In the genomic region with DNA sequence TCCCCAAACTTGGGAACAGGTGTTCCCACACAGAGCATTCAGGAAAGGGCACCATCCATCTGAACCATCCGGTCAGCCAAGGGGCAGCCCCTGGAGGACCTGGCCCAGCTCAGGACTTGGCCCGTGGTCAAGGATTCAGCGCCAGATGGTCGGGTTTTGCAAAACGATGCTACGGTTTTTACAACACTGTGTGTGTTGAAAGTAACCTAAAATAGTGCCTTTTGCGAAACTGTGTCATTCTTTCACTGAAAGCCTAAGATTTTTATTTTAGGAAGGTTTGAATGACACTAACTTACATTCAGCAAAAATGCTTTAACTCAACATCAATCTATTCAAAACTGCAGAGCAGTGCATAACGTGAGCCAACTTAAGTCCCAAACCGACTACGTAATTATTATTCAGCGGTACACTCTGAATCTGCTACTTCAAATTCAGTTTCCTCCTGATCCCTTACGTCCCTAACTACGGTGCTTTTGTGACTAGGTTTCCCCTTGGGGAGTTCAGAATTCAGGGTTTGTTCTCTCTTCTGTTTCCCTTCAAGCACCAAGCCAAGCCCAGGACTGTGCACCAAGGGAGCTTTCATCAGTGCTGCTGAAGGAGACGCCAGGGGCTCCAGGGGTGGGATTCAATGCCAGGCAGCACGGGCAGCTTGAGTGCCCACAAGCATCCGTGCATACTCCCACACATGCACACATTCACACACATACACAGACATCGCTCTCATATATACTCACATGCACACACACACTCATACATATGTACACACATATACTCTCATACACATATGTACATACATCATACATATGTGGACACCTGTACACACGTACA, we compare ENCODE assay signal across 10 cellular contexts. TPM values are rescaled to one million over a fixed set of nuclear protein-coding genes. Genes with fewer than 3 reads are reported as not detected.
A peak's percentile ranks its signal among the peaks of the same experiment; 100 is the strongest.
DNase-seq lines count a peak whose midpoint lies in the region; ATAC-seq, FAIRE-seq and TF ChIP-seq lines count a peak whose summit lies in the region.
"Had no signal": no experiment of that assay in that cellular context is flagged by ENCODE, and none has a peak within 500 bp of the region (broad histone marks: within the 10 kb centered on the region; RNA-seq: fewer than 3 reads in every experiment).

No MANE protein-coding gene starts in this region.

- intact Hi-C loops in activated T-helper 2 cell treated with anti-CD3 and anti-CD28 coated beads, Interferon-gamma antibody, Interleukin-2, Interleukin-4, amounts not matched to agents 10 μg/mL and 5 μg/mL and 100 μg/mL, durations not matched to agents 14 hours and 24 hours and 36 hours (cut with micrococcal nuclease) = no loop called here

- H3K9me3 Mint-ChIP-seq in activated T-helper 2 cell treated with anti-CD3 and anti-CD28 coated beads, Interferon-gamma antibody, Interleukin-2, Interleukin-4, amounts not matched to agents 10 μg/mL and 5 μg/mL and 100 μg/mL, durations not matched to agents 14 hours and 24 hours and 36 hours = no peaks in the 10 kb centered on the region

- TF ChIP-seq POLR2A in GM12891 (IDR thresholded peaks at IDR 0.05; ENCODE audit: low read depth, low read length) = 0 out of 2 replicates have a peak, but pooled peaks have one; percentile 14

- no peaks in the 10 kb centered on the region for H3K27me3 Mint-ChIP-seq in activated T-helper 2 cell treated with anti-CD3 and anti-CD28 coated beads, Interferon-gamma antibody, Interleukin-2, Interleukin-4, amounts not matched to agents 10 μg/mL and 5 μg/mL and 100 μg/mL, durations not matched to agents 14 hours and 24 hours and 36 hours (ENCODE audit: low read depth)

- H3K27ac Mint-ChIP-seq in activated T-helper 2 cell treated with anti-CD3 and anti-CD28 coated beads, Interferon-gamma antibody, Interleukin-2, Interleukin-4, amounts not matched to agents 10 μg/mL and 5 μg/mL and 100 μg/mL, durations not matched to agents 14 hours and 24 hours and 36 hours = no peak overlapping the region

- peaks cover 15% of the 10 kb centered on the region for H3K4me1 Mint-ChIP-seq in activated T-helper 2 cell treated with anti-CD3 and anti-CD28 coated beads, Interferon-gamma antibody, Interleukin-2, Interleukin-4, amounts not matched to agents 10 μg/mL and 5 μg/mL and 100 μg/mL, durations not matched to agents 14 hours and 24 hours and 36 hours (ENCODE audit: low read depth)

- H3K36me3 Mint-ChIP-seq in activated T-helper 2 cell treated with anti-CD3 and anti-CD28 coated beads, Interferon-gamma antibody, Interleukin-2, Interleukin-4, amounts not matched to agents 10 μg/mL and 5 μg/mL and 100 μg/mL, durations not matched to agents 14 hours and 24 hours and 36 hours (ENCODE audit: low read depth) = peaks cover 35% of the 10 kb centered on the region

- peak; percentile 13 for ATAC-seq in GM21423 (IDR thresholded peaks at IDR 0.05; ENCODE audit: unreplicated experiment)
- peak; percentile 28 for ATAC-seq in HG03432 (IDR thresholded peaks at IDR 0.05; ENCODE audit: unreplicated experiment)
- no peak for ATAC-seq in HG03520 (IDR thresholded peaks at IDR 0.05; ENCODE audit: unreplicated experiment)

- DNase-seq in GM12891 (ENCODE audit: insufficient read length, low spot score) (no peak), fibroblast of gingiva (ENCODE audit: low read depth) (peak; percentile 16), GM03348 (ENCODE audit: low spot score) (no peak)
- no peak for DNase-seq in activated T-helper 2 cell treated with anti-CD3 and anti-CD28 coated beads, Interferon-gamma antibody, Interleukin-2, Interleukin-4, amounts not matched to agents 10 μg/mL and 5 μg/mL and 100 μg/mL, durations not matched to agents 14 hours and 24 hours and 36 hours (ENCODE audit: low spot score)
- DNase-seq in stimulated activated CD4-positive, alpha-beta T cell treated with anti-CD3 and anti-CD28 coated beads, Interleukin-2, amount 100 ng/mL, for 48 hours = no peak
- DNase-seq: DMS153 had no signal

- FAIRE-seq in GM12891 (lab: Jason Lieb, UNC) = peak; percentile 74

- H3K4me3 Mint-ChIP-seq in activated T-helper 2 cell treated with anti-CD3 and anti-CD28 coated beads, Interferon-gamma antibody, Interleukin-2, Interleukin-4, amounts not matched to agents 10 μg/mL and 5 μg/mL and 100 μg/mL, durations not matched to agents 14 hours and 24 hours and 36 hours (ENCODE audit: low read depth) = no peak overlapping the region

TF ChIP-seq in GM12891, 5 proteins besides CTCF, POLR2A, EP300 and RAD21:
- TF ChIP-seq POLR2AphosphoS5 (IDR thresholded peaks at IDR 0.05; ENCODE audit: low read depth, low read length) (no peak; the same call in 1 of the 2 replicates), POU2F2 (IDR thresholded peaks at IDR 0.05; ENCODE audit: low read depth, low read length) (peak; percentile 58; the same call in 1 of the 2 replicates)

RNA-seq across cellular contexts. Expression of gene LPCAT1, which starts 25.8 kb away (rescaled TPM):
- 54.4 TPM for polyA plus RNA-seq in GM12891 (2012; ENCODE audit: low read depth, missing spikeins)
- 78.4 and 79.0 TPM in 2 replicates for total RNA-seq in activated T-helper 2 cell treated with anti-CD3 and anti-CD28 coated beads, Interferon-gamma antibody, Interleukin-2, Interleukin-4, amounts not matched to agents 10 μg/mL and 5 μg/mL and 100 μg/mL, durations not matched to agents 14 hours and 24 hours and 36 hours

RNA-seq across cellular contexts. Expression of gene SLC6A3, which starts 52.8 kb away (rescaled TPM):
- 0.05 TPM for polyA plus RNA-seq in GM12891 (2012; ENCODE audit: low read depth, missing spikeins)
- not detected in 2 replicates for total RNA-seq in activated T-helper 2 cell treated with anti-CD3 and anti-CD28 coated beads, Interferon-gamma antibody, Interleukin-2, Interleukin-4, amounts not matched to agents 10 μg/mL and 5 μg/mL and 100 μg/mL, durations not matched to agents 14 hours and 24 hours and 36 hours
- total RNA-seq: chondrocyte had no signal
